31 cellular contexts compared by ENCODE assay signal in genomic region chr20:14972690-14973089, GRCh38.
A peak's percentile ranks its signal among the peaks of the same experiment; 100 is the strongest.
DNase-seq lines count a peak whose midpoint lies in the region; ATAC-seq and TF ChIP-seq lines count a peak whose summit lies in the region.
"Had no signal": no experiment of that assay in that cellular context is flagged by ENCODE, and none has a peak within 500 bp of the region (broad histone marks: within the 10 kb centered on the region; RNA-seq: fewer than 3 reads in every experiment).

No MANE protein-coding gene starts in this region.

- H3K4me3 Mint-ChIP-seq in activated CD8-positive, alpha-beta T cell treated with anti-CD3 and anti-CD28 coated beads, Interleukin-2, amount 10 ng/mL, durations not matched to agents 7 days and 5 days = no peak overlapping the region
- H3K4me3 Mint-ChIP-seq: B cell; CD14-positive monocyte; CD4-positive, alpha-beta memory T cell; CD4-positive, alpha-beta T cell; CD4-positive, CD25-positive, alpha-beta regulatory T cell; CD8-positive, alpha-beta memory T cell; CD8-positive, alpha-beta T cell had no signal

- TF ChIP-seq EP300 in neural cell (conservative IDR thresholded peaks at IDR 0.05; ENCODE audit: poor library complexity, severe bottlenecking) = peak; percentile 92

- no peaks in the 10 kb centered on the region for H3K36me3 Mint-ChIP-seq in activated CD8-positive, alpha-beta T cell treated with anti-CD3 and anti-CD28 coated beads, Interleukin-2, amount 10 ng/mL, durations not matched to agents 7 days and 5 days (ENCODE audit: low read depth)
- H3K36me3 Mint-ChIP-seq: CD14-positive monocyte; CD4-positive, alpha-beta memory T cell; CD4-positive, CD25-positive, alpha-beta regulatory T cell; CD8-positive, alpha-beta memory T cell; CD8-positive, alpha-beta T cell had no signal

- TF ChIP-seq RAD21 in neural cell (conservative IDR thresholded peaks at IDR 0.05) = no peak

- H3K9me3 Mint-ChIP-seq in activated CD8-positive, alpha-beta T cell treated with anti-CD3 and anti-CD28 coated beads, Interleukin-2, amount 10 ng/mL, durations not matched to agents 7 days and 5 days (ENCODE audit: insufficient read depth) = peaks cover 1% of the 10 kb centered on the region

- no peaks in the 10 kb centered on the region for H3K4me1 Mint-ChIP-seq in activated CD8-positive, alpha-beta T cell treated with anti-CD3 and anti-CD28 coated beads, Interleukin-2, amount 10 ng/mL, durations not matched to agents 7 days and 5 days (ENCODE audit: low read depth)
- H3K4me1 Mint-ChIP-seq: B cell; CD14-positive monocyte; CD4-positive, alpha-beta memory T cell; CD4-positive, CD25-positive, alpha-beta regulatory T cell; CD8-positive, alpha-beta memory T cell had no signal

- H3K9ac ChIP-seq in neural cell (ENCODE audit: low read length) = no peak overlapping the region
- H3K9ac ChIP-seq: BLaER1; BLaER1 treated with 17β-estradiol and CSF1 and Interleukin-3, amounts not matched to agents 10 nM and 100 nM had no signal

- no peak overlapping the region for H2AFZ ChIP-seq in neural cell (ENCODE audit: low read depth, low read length)

- no peak overlapping the region for H3K27ac Mint-ChIP-seq in activated CD8-positive, alpha-beta T cell treated with anti-CD3 and anti-CD28 coated beads, Interleukin-2, amount 10 ng/mL, durations not matched to agents 7 days and 5 days
- H3K27ac Mint-ChIP-seq: B cell; CD14-positive monocyte; CD4-positive, alpha-beta memory T cell; CD4-positive, alpha-beta T cell; CD4-positive, CD25-positive, alpha-beta regulatory T cell; CD8-positive, alpha-beta memory T cell; CD8-positive, alpha-beta T cell had no signal

- no peak overlapping the region for H3K4me2 ChIP-seq in neural cell (ENCODE audit: low read length)
- H3K4me2 ChIP-seq: A549; BLaER1; BLaER1 treated with 17β-estradiol and CSF1 and Interleukin-3, amounts not matched to agents 10 nM and 100 nM had no signal

- no peak overlapping the region for H3K4me3 ChIP-seq in neural cell (ENCODE audit: low read length)
- H3K4me3 ChIP-seq: A549; BLaER1; BLaER1 treated with 17β-estradiol and CSF1 and Interleukin-3, amounts not matched to agents 10 nM and 100 nM had no signal

- no peak for TF ChIP-seq CTCF in neural cell (IDR thresholded peaks at IDR 0.05; ENCODE audit: poor library complexity, severe bottlenecking)

- H3K36me3 ChIP-seq in neural cell (ENCODE audit: insufficient read depth, low read length) = no peaks in the 10 kb centered on the region
- H3K36me3 ChIP-seq: BE2C; BLaER1; BLaER1 treated with 17β-estradiol and CSF1 and Interleukin-3, amounts not matched to agents 10 nM and 100 nM had no signal

- H3K27me3 ChIP-seq in neural cell (ENCODE audit: insufficient read depth, low read depth, low read length) = no peaks in the 10 kb centered on the region
- H3K27me3 ChIP-seq: BE2C; BLaER1; BLaER1 treated with 17β-estradiol and CSF1 and Interleukin-3, amounts not matched to agents 10 nM and 100 nM had no signal

- POLR2A ChIA-PET in activated CD8-positive, alpha-beta T cell treated with anti-CD3 and anti-CD28 coated beads, Interleukin-2, amount 10 ng/mL, durations not matched to agents 7 days and 5 days (lab: Charles Lee) = no interaction called here

- no peaks in the 10 kb centered on the region for H3K9me2 ChIP-seq in neural cell (ENCODE audit: insufficient read depth, low read length)

- no peak for ATAC-seq in activated CD8-positive, alpha-beta T cell treated with anti-CD3 and anti-CD28 coated beads, Interleukin-2, amount 10 ng/mL, durations not matched to agents 7 days and 5 days
- ATAC-seq: A549; CD8-positive, alpha-beta T cell had no signal

- H3K27ac ChIP-seq in epithelial cell of prostate (peak overlapping the region; percentile 22), neural cell (ENCODE audit: low read length) (no peak overlapping the region)
- H3K27ac ChIP-seq: 22Rv1; BLaER1; BLaER1 treated with 17β-estradiol and CSF1 and Interleukin-3, amounts not matched to agents 10 nM and 100 nM; C4-2B had no signal

- H4K20me1 ChIP-seq in neural cell (ENCODE audit: insufficient read depth) = no peaks in the 10 kb centered on the region
- H4K20me1 ChIP-seq: BLaER1; BLaER1 treated with 17β-estradiol and CSF1 and Interleukin-3, amounts not matched to agents 10 nM and 100 nM had no signal

- no peaks in the 10 kb centered on the region for H3K79me2 ChIP-seq in neural cell (replicated peaks; ENCODE audit: insufficient read depth, low read length)

- CTCF ChIA-PET in activated CD8-positive, alpha-beta T cell treated with anti-CD3 and anti-CD28 coated beads, Interleukin-2, amount 10 ng/mL, durations not matched to agents 7 days and 5 days (lab: Charles Lee) = no interaction called here

- no peaks in the 10 kb centered on the region for H3K27me3 Mint-ChIP-seq in activated CD8-positive, alpha-beta T cell treated with anti-CD3 and anti-CD28 coated beads, Interleukin-2, amount 10 ng/mL, durations not matched to agents 7 days and 5 days (ENCODE audit: low read depth)
- H3K27me3 Mint-ChIP-seq: B cell; CD4-positive, alpha-beta memory T cell; CD4-positive, alpha-beta T cell; CD4-positive, CD25-positive, alpha-beta regulatory T cell had no signal

- DNase-seq in DMS53 (lab: John Stamatoyannopoulos, UW) (peak; percentile 18), DMS53 treated with DMSO at 0.1 percent for 48 hours (lab: John Stamatoyannopoulos, UW; ENCODE audit: unreplicated experiment) (no peak), epithelial cell of prostate (ENCODE audit: low read depth, low spot score) (no peak), DMS153 (lab: John Stamatoyannopoulos, UW) (no peak)
- no peak for DNase-seq in activated CD8-positive, alpha-beta T cell treated with anti-CD3 and anti-CD28 coated beads, Interleukin-2, amount 10 ng/mL, durations not matched to agents 7 days and 5 days
- DNase-seq: 8988T; ACHN; AML-193; BE2C; C1 segment of cervical spinal cord; Caco-2; Calu3; CD4-positive, alpha-beta memory T cell; CD4-positive, alpha-beta T cell; CD4-positive, CD25-positive, alpha-beta regulatory T cell; CD8-positive, alpha-beta memory T cell; CD8-positive, alpha-beta T cell; COR-L47; DMS 273 treated with DMSO at 0.1 percent for 48 hours; DMS79; DMS79 treated with DMSO at 0.1 percent for 48 hours; DND-41; EL had no signal

- no peaks in the 10 kb centered on the region for H3K9me3 ChIP-seq in neural cell (ENCODE audit: low read length)
- H3K9me3 ChIP-seq: A549; BE2C; BLaER1; BLaER1 treated with 17β-estradiol and CSF1 and Interleukin-3, amounts not matched to agents 10 nM and 100 nM; Caco-2 had no signal

- no peaks in the 10 kb centered on the region for H3F3A ChIP-seq in neural cell (ENCODE audit: insufficient read depth, low read length, poor library complexity, severe bottlenecking)

TF ChIP-seq in neural cell, 6 proteins besides CTCF, POLR2A, EP300 and RAD21:
- TF ChIP-seq MXI1 (conservative IDR thresholded peaks at IDR 0.05; ENCODE audit: poor library complexity, severe bottlenecking) (no peak), SMC3 (conservative IDR thresholded peaks at IDR 0.05; ENCODE audit: poor library complexity) (no peak), TAF1 (IDR thresholded peaks at IDR 0.05; ENCODE audit: low read depth) (no peak), REST (IDR thresholded peaks at IDR 0.05; ENCODE audit: borderline replicate concordance) (peak; percentile 70), EZH2 (IDR thresholded peaks at IDR 0.05; ENCODE audit: borderline replicate concordance, insufficient read depth, low read length, poor library complexity, severe bottlenecking) (no peak), POLR2AphosphoS5 (IDR thresholded peaks at IDR 0.05) (peak; percentile 86)
